21 cellular contexts compared by ENCODE assay signal in genomic region chr1:183830389-183830788, GRCh38.
A peak's percentile ranks its signal among the peaks of the same experiment; 100 is the strongest.
DNase-seq lines count a peak whose midpoint lies in the region; ATAC-seq lines count a peak whose summit lies in the region.
"Had no signal": no experiment of that assay in that cellular context is flagged by ENCODE, and none has a peak within 500 bp of the region (broad histone marks: within the 10 kb centered on the region; RNA-seq: fewer than 3 reads in every experiment).

No MANE protein-coding gene starts in this region.

- ATAC-seq in activated naive CD8-positive, alpha-beta T cell treated with anti-CD3 and anti-CD28 coated beads, Interleukin-2, amount 50 U/mL, for 24 hours: no peak
- ATAC-seq in HG03280 (IDR thresholded peaks at IDR 0.05; ENCODE audit: unreplicated experiment): no peak
- ATAC-seq: HCT116 had no signal

- H3K4me1 Mint-ChIP-seq in activated naive CD8-positive, alpha-beta T cell treated with anti-CD3 and anti-CD28 coated beads, Interleukin-2, amount 50 U/mL, for 24 hours: no peaks in the 10 kb centered on the region

- no peaks in the 10 kb centered on the region for H3K36me3 Mint-ChIP-seq in activated naive CD8-positive, alpha-beta T cell treated with anti-CD3 and anti-CD28 coated beads, Interleukin-2, amount 50 U/mL, for 24 hours (ENCODE audit: low read depth)

- H3K4me3 Mint-ChIP-seq in activated naive CD8-positive, alpha-beta T cell treated with anti-CD3 and anti-CD28 coated beads, Interleukin-2, amount 50 U/mL, for 24 hours: no peak overlapping the region

- no peaks in the 10 kb centered on the region for H3K27me3 ChIP-seq in layer of hippocampus (ENCODE audit: control insufficient read depth, insufficient read depth, low read length)
- H3K27me3 ChIP-seq: BE2C had no signal

- H3K9me3 Mint-ChIP-seq in activated naive CD8-positive, alpha-beta T cell treated with anti-CD3 and anti-CD28 coated beads, Interleukin-2, amount 50 U/mL, for 24 hours: no peaks in the 10 kb centered on the region

- H3K27ac ChIP-seq in caudate nucleus (ENCODE audit: low read depth, low read length) (peak overlapping the region; percentile 76), layer of hippocampus (ENCODE audit: low read depth, low read length) (peak overlapping the region; percentile 55), substantia nigra (ENCODE audit: low read depth, low read length, poor library complexity, severe bottlenecking) (peak overlapping the region; percentile 79)
- H3K27ac ChIP-seq: RWPE1 had no signal

- DNase-seq in Ammon's horn (ENCODE audit: low spot score): peak; percentile 77
- DNase-seq in caudate nucleus (lab: John Stamatoyannopoulos, UW): peak in 5 of 61 donors; percentile 23 to 51 (median 35)
- DNase-seq in substantia nigra (lab: John Stamatoyannopoulos, UW): peak in 2 of 49 donors; percentile 15 to 68
- no peak for DNase-seq in stimulated activated naive CD4-positive, alpha-beta T cell (lab: John Stamatoyannopoulos, UW)
- DNase-seq in activated naive CD8-positive, alpha-beta T cell treated with anti-CD3 and anti-CD28 coated beads, Interleukin-2, amount 50 U/mL, for 24 hours: no peak
- DNase-seq: BE2C, COR-L47, DMS79, GOT3, NCI-H1105, NCI-H146, NCI-H2029, NCI-H226, NCI-H510A treated with DMSO at 0.1 percent for 48 hours, NCI-H748 treated with DMSO at 0.1 percent for 48 hours, SHP77 treated with DMSO at 0.1 percent for 48 hours, SK-N-SH had no signal

- no peak overlapping the region for H3K27ac Mint-ChIP-seq in activated naive CD8-positive, alpha-beta T cell treated with anti-CD3 and anti-CD28 coated beads, Interleukin-2, amount 50 U/mL, for 24 hours

- H3K27me3 Mint-ChIP-seq in activated naive CD8-positive, alpha-beta T cell treated with anti-CD3 and anti-CD28 coated beads, Interleukin-2, amount 50 U/mL, for 24 hours: no peaks in the 10 kb centered on the region
